26 cellular contexts compared by ENCODE assay signal in the genomic region with DNA sequence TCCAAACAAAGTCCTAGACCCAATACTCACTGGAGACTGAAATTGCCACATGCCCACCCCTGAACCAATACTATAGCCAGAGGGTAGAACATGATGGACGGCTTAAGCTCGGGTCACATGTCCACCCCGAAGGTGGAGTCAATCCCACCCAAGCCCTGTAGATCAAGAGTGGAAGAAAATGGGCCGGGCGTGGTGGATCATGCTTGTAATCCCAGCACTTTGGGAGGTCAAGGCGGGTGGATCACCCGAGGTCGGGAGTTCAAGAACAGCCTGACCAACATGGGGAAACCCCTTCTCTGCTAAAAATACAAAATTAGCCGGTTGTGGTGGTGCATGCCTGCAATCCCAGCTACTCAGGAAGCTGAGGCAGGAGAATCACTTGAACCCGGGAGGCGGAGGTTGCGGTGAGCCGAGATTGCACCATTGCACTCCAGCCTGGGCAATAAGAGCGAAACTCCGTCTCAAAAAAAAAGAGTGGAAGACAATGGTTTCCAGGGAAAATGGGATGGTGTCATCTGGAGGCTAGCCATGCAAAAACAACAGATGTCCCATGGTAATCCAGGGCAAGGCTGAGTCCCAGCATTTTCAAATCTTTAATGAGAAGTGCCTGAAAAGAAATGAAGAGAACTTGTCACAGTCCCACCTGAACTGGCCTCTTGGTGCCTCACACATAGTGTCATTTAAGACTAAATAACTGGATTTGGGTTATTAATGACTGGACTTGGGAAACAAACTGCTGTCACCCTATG. TPM values are rescaled to one million over a fixed set of nuclear protein-coding genes. Genes with fewer than 3 reads are reported as not detected.
"Had no signal": no experiment of that assay in that cellular context is flagged by ENCODE, and none has a peak within 500 bp of the region (broad histone marks: within the 10 kb centered on the region; RNA-seq: fewer than 3 reads in every experiment).

No MANE protein-coding gene starts in this region.

- H3K4me3 ChIP-seq: gastroesophageal sphincter, heart right ventricle, left ventricle myocardium inferior, thyroid gland had no signal

- H3K27ac ChIP-seq: brain microvascular endothelial cell, gastroesophageal sphincter, heart right ventricle, left ventricle myocardium inferior, thyroid gland had no signal

- H3K27me3 ChIP-seq: brain microvascular endothelial cell, thyroid gland had no signal

- H3K36me3 ChIP-seq: brain microvascular endothelial cell, gastroesophageal sphincter, heart right ventricle, left ventricle myocardium inferior, thyroid gland had no signal

- H3K27ac Mint-ChIP-seq: activated CD8-positive, alpha-beta memory T cell treated with anti-CD3 and anti-CD28 coated beads, Interleukin-2, amount 10 ng/mL, durations not matched to agents 7 days and 5 days; activated T-cell treated with anti-CD3 and anti-CD28 coated beads, Interleukin-2, amount 50 U/mL, for 24 hours; T-helper 2 cell treated with Interferon-gamma antibody and Interleukin-4, amounts not matched to agents 5 μg/mL and 100 μg/mL, for 36 hours had no signal

- ATAC-seq: activated CD8-positive, alpha-beta memory T cell treated with anti-CD3 and anti-CD28 coated beads, Interleukin-2, amount 10 ng/mL, durations not matched to agents 7 days and 5 days; esophagus mucosa; gastroesophageal sphincter; heart right ventricle had no signal

- DNase-seq: activated CD4-positive, alpha-beta memory T cell treated with anti-CD3 and anti-CD28 coated beads, Interleukin-2, amount 10 ng/mL, durations not matched to agents 7 days and 5 days; activated CD4-positive, alpha-beta T cell treated with anti-CD3 and anti-CD28 coated beads for 48 hours; activated CD4-positive, CD25-positive, alpha-beta regulatory T cell; activated CD8-positive, alpha-beta memory T cell treated with anti-CD3 and anti-CD28 coated beads, Interleukin-2, amount 10 ng/mL, durations not matched to agents 7 days and 5 days; activated naive CD4-positive, alpha-beta T cell treated with anti-CD3 and anti-CD28 coated beads, Interleukin-2, amount 50 U/mL, for 16 hours; activated T-cell treated with anti-CD3 and anti-CD28 coated beads, Interleukin-2, amount 50 U/mL, for 24 hours; aorta; brain microvascular endothelial cell; effector CD8-positive, alpha-beta T cell; heart right ventricle; kidney glomerular epithelial cell; left ventricle myocardium inferior; mammary epithelial cell; occipital lobe; posterior cingulate gyrus; retina; stimulated activated CD4-positive, alpha-beta T cell treated with anti-CD3 and anti-CD28 coated beads, Interleukin-1b, Interleukin-23, amount 100 ng/mL, for 48 hours; stimulated activated CD8-positive, alpha-beta memory T cell treated with anti-CD3 and anti-CD28 coated beads, Interleukin-4, amount 100 ng/mL, for 48 hours; stimulated activated naive CD4-positive, alpha-beta T cell treated with Interleukin-2 at 50 U/mL for 16 hours; thyroid gland had no signal

- H3K9me3 Mint-ChIP-seq: activated CD4-positive, alpha-beta memory T cell treated with anti-CD3 and anti-CD28 coated beads, Interleukin-2, amount 10 ng/mL, durations not matched to agents 7 days and 5 days; activated T-cell treated with anti-CD3 and anti-CD28 coated beads, Interleukin-2, amount 50 U/mL, for 24 hours; central memory CD8-positive, alpha-beta T cell; T-helper 2 cell treated with Interferon-gamma antibody and Interleukin-4, amounts not matched to agents 5 μg/mL and 100 μg/mL, for 36 hours had no signal

- H3K36me3 Mint-ChIP-seq: activated CD8-positive, alpha-beta memory T cell treated with anti-CD3 and anti-CD28 coated beads, Interleukin-2, amount 10 ng/mL, durations not matched to agents 7 days and 5 days had no signal

- H3K4me1 ChIP-seq: gastroesophageal sphincter had no signal

- H3K9me3 ChIP-seq: gastroesophageal sphincter, heart right ventricle, left ventricle myocardium inferior, thyroid gland had no signal

- H3K4me3 Mint-ChIP-seq: activated CD4-positive, alpha-beta memory T cell treated with anti-CD3 and anti-CD28 coated beads, Interleukin-2, amount 10 ng/mL, durations not matched to agents 7 days and 5 days; activated CD8-positive, alpha-beta memory T cell treated with anti-CD3 and anti-CD28 coated beads, Interleukin-2, amount 10 ng/mL, durations not matched to agents 7 days and 5 days; activated T-cell treated with anti-CD3 and anti-CD28 coated beads, Interleukin-2, amount 50 U/mL, for 24 hours; central memory CD8-positive, alpha-beta T cell; T-helper 2 cell treated with Interferon-gamma antibody and Interleukin-4, amounts not matched to agents 5 μg/mL and 100 μg/mL, for 36 hours had no signal

RNA-seq across cellular contexts. Expression of gene CD300LF, which starts 30.1 kb away (rescaled TPM):
- total RNA-seq: activated CD4-positive, alpha-beta memory T cell treated with anti-CD3 and anti-CD28 coated beads, Interleukin-2, amount 10 ng/mL, durations not matched to agents 7 days and 5 days; activated CD8-positive, alpha-beta memory T cell treated with anti-CD3 and anti-CD28 coated beads, Interleukin-2, amount 10 ng/mL, durations not matched to agents 7 days and 5 days; mammary epithelial cell; myocyte; thyroid gland had no signal
- polyA plus RNA-seq: mammary epithelial cell, neural cell had no signal

RNA-seq across cellular contexts. Expression of gene RAB37, which starts 54.4 kb away (rescaled TPM):
- total RNA-seq: mammary epithelial cell, myocyte had no signal
- polyA plus RNA-seq: mammary epithelial cell, neural cell had no signal

RNA-seq across cellular contexts. Expression of gene CD300E, which starts 59.1 kb away (rescaled TPM):
- total RNA-seq: activated CD4-positive, alpha-beta memory T cell treated with anti-CD3 and anti-CD28 coated beads, Interleukin-2, amount 10 ng/mL, durations not matched to agents 7 days and 5 days; activated CD8-positive, alpha-beta memory T cell treated with anti-CD3 and anti-CD28 coated beads, Interleukin-2, amount 10 ng/mL, durations not matched to agents 7 days and 5 days; mammary epithelial cell; myocyte; thyroid gland had no signal
- polyA plus RNA-seq: mammary epithelial cell, neural cell had no signal
